ENCODE assay signal across 13 cellular contexts in genomic region chr1:31444725-31445448, GRCh38. TPM values are rescaled to one million over a fixed set of nuclear protein-coding genes. Genes with fewer than 3 reads are reported as not detected.
A peak's percentile ranks its signal among the peaks of the same experiment; 100 is the strongest.
DNase-seq lines count a peak whose midpoint lies in the region; ATAC-seq and TF ChIP-seq lines count a peak whose summit lies in the region.
"Had no signal": no experiment of that assay in that cellular context is flagged by ENCODE, and none has a peak within 500 bp of the region (broad histone marks: within the 10 kb centered on the region; RNA-seq: fewer than 3 reads in every experiment).

No MANE protein-coding gene starts in this region.

- TF ChIP-seq EP300 in transverse colon (IDR thresholded peaks at IDR 0.05; ENCODE audit: low read depth) (no peak), gastroesophageal sphincter (IDR thresholded peaks at IDR 0.05) (no peak)

- DNase-seq in NCI-H1694 (lab: John Stamatoyannopoulos, UW), result peak; percentile 14
- DNase-seq in NCI-H1694 treated with DMSO at 0.1 percent for 48 hours (lab: John Stamatoyannopoulos, UW), result no peak
- DNase-seq in RPMI7951 (ENCODE audit: low read depth), result peak; percentile 39
- DNase-seq in islet precursor cell, result peak; percentile 10
- peak; percentile 91 for DNase-seq in transverse colon
- no peak for DNase-seq in CD4-positive, alpha-beta memory T cell
- DNase-seq: activated CD4-positive, alpha-beta T cell treated with anti-CD3 and anti-CD28 coated beads for 36 hours; NCI-H446 treated with DMSO at 0.1 percent for 48 hours; SW 1271 had no signal

- TF ChIP-seq POLR2A in transverse colon (IDR thresholded peaks at IDR 0.05), result no peak
- no peak for TF ChIP-seq POLR2A in gastroesophageal sphincter (IDR thresholded peaks at IDR 0.05)

- H3K27ac ChIP-seq in transverse colon (peak overlapping the region; percentile 70 to 78 (median 73)), gastroesophageal sphincter (no peak overlapping the region)
- no peak overlapping the region for H3K27ac ChIP-seq in CD4-positive, alpha-beta memory T cell (ENCODE audit: low read depth, low read length)
- H3K27ac ChIP-seq: thoracic aorta had no signal

- POLR2A ChIA-PET in CD4-positive, alpha-beta memory T cell (lab: Charles Lee; ENCODE audit: partially characterized antibody), result no interaction called here

- H3K9me3 Mint-ChIP-seq in CD4-positive, alpha-beta memory T cell, result peaks cover 0 to 18% (median 6%) of the 10 kb centered on the region in 8 donors
- H3K9me3 Mint-ChIP-seq: activated naive CD4-positive, alpha-beta T cell treated with anti-CD3 and anti-CD28 coated beads, Interleukin-2, amount 50 U/mL, for 24 hours had no signal

- no peak overlapping the region for H3K4me3 Mint-ChIP-seq in CD4-positive, alpha-beta memory T cell
- H3K4me3 Mint-ChIP-seq: activated CD4-positive, alpha-beta T cell treated with anti-CD3 and anti-CD28 coated beads for 36 hours; activated naive CD4-positive, alpha-beta T cell treated with anti-CD3 and anti-CD28 coated beads, Interleukin-2, amount 50 U/mL, for 24 hours had no signal

- H3K27me3 ChIP-seq in transverse colon, result no peaks in the 10 kb centered on the region
- no peaks in the 10 kb centered on the region for H3K27me3 ChIP-seq in CD4-positive, alpha-beta memory T cell (ENCODE audit: insufficient read depth, low read length)
- H3K27me3 ChIP-seq in gastroesophageal sphincter, result peaks cover 6% of the 10 kb centered on the region

- H3K36me3 ChIP-seq in transverse colon (no peaks in the 10 kb centered on the region), gastroesophageal sphincter (no peaks in the 10 kb centered on the region)
- no peaks in the 10 kb centered on the region for H3K36me3 ChIP-seq in CD4-positive, alpha-beta memory T cell (ENCODE audit: insufficient read depth, low read length)
- H3K36me3 ChIP-seq: thoracic aorta had no signal

- CTCF ChIA-PET in CD4-positive, alpha-beta memory T cell (lab: Charles Lee; ENCODE audit: partially characterized antibody), result no interaction called here

- H3K9me3 ChIP-seq in transverse colon, result peaks cover 0 to 3% of the 10 kb centered on the region in 2 donors
- no peaks in the 10 kb centered on the region for H3K9me3 ChIP-seq in CD4-positive, alpha-beta memory T cell (ENCODE audit: control insufficient read depth in 1 of 2, low read length in 2 of 2)
- peaks cover 0 to 14% (median 0%) of the 10 kb centered on the region in 3 donors for H3K9me3 ChIP-seq in gastroesophageal sphincter
- H3K9me3 ChIP-seq: thoracic aorta had no signal

- no peak overlapping the region for H3K27ac Mint-ChIP-seq in CD4-positive, alpha-beta memory T cell
- H3K27ac Mint-ChIP-seq: activated CD4-positive, alpha-beta T cell treated with anti-CD3 and anti-CD28 coated beads for 36 hours; activated naive CD4-positive, alpha-beta T cell treated with anti-CD3 and anti-CD28 coated beads, Interleukin-2, amount 50 U/mL, for 24 hours had no signal

- H3K4me1 ChIP-seq in transverse colon (peaks cover 3 to 19% (median 10%) of the 10 kb centered on the region in 4 donors), gastroesophageal sphincter (no peaks in the 10 kb centered on the region)
- no peaks in the 10 kb centered on the region for H3K4me1 ChIP-seq in CD4-positive, alpha-beta memory T cell (ENCODE audit: insufficient read depth, low read length)

- no peak for TF ChIP-seq CTCF in transverse colon (IDR thresholded peaks at IDR 0.05)
- no peak for TF ChIP-seq CTCF in gastroesophageal sphincter (IDR thresholded peaks at IDR 0.05)

- WGBS in transverse colon (ENCODE audit: low coverage in 1 of 2), 2 donors, result 35 to 46% methylated on average over 3 to 8 of the region's 8 CpGs
- 40 to 56% methylated on average over 3 to 4 of the region's 8 CpGs for WGBS in gastroesophageal sphincter (ENCODE audit: low coverage in 1 of 2), 2 donors

- ATAC-seq in gastroesophageal sphincter (no peak), GM19328 (IDR thresholded peaks at IDR 0.05; ENCODE audit: unreplicated experiment) (no peak)
- ATAC-seq: activated CD4-positive, alpha-beta T cell treated with anti-CD3 and anti-CD28 coated beads for 36 hours had no signal

- H3K4me3 ChIP-seq in transverse colon (no peak overlapping the region), gastroesophageal sphincter (no peak overlapping the region)
- H3K4me3 ChIP-seq in CD4-positive, alpha-beta memory T cell (ENCODE audit: low read length in 2 of 2), result no peak overlapping the region
- H3K4me3 ChIP-seq: thoracic aorta had no signal

- no peaks in the 10 kb centered on the region for H3K4me1 Mint-ChIP-seq in CD4-positive, alpha-beta memory T cell
- H3K4me1 Mint-ChIP-seq: activated CD4-positive, alpha-beta T cell treated with anti-CD3 and anti-CD28 coated beads for 36 hours; activated naive CD4-positive, alpha-beta T cell treated with anti-CD3 and anti-CD28 coated beads, Interleukin-2, amount 50 U/mL, for 24 hours had no signal

- no peaks in the 10 kb centered on the region for H3K36me3 Mint-ChIP-seq in CD4-positive, alpha-beta memory T cell
- H3K36me3 Mint-ChIP-seq: activated naive CD4-positive, alpha-beta T cell treated with anti-CD3 and anti-CD28 coated beads, Interleukin-2, amount 50 U/mL, for 24 hours had no signal

- intact Hi-C loops in transverse colon (cut with DNase I; ENCODE audit: low total_unique reads), result no loop called here
- intact Hi-C loops in CD4-positive, alpha-beta memory T cell (cut with micrococcal nuclease), result no loop called here

- in situ Hi-C loops in transverse colon (cut with MboI; ENCODE audit: low pct_ligation_motif_present in 1 of 4, low pct_unique_long_range_greater_than_20kb in 1 of 4, low sequenced_read_pairs in 3 of 4), result no loop called here

- H3K27me3 Mint-ChIP-seq in CD4-positive, alpha-beta memory T cell, result peaks cover 13% of the 10 kb centered on the region in 2 donors
- H3K27me3 Mint-ChIP-seq: activated CD4-positive, alpha-beta T cell treated with anti-CD3 and anti-CD28 coated beads for 36 hours had no signal

RNA-seq across cellular contexts. Expression of gene SERINC2, which starts 31.9 kb away (rescaled TPM):
- 194 and 269 TPM in 2 replicates for total RNA-seq in RPMI7951 (2014; rRNA removed; shearing (Covaris generic))
- total RNA-seq in transverse colon (100 to 1,000 TPM in 3 of 4 donors, 10 to 100 TPM in 1; 85.6 to 343 (median 250) TPM), gastroesophageal sphincter (1 to 10 TPM; 2.5 to 8.7 (median 4.1) TPM)
- under 1 TPM; 0.11 to 0.15 TPM for total RNA-seq in CD4-positive, alpha-beta memory T cell
- under 1 TPM in 1 of 2 donors, not detected in 1; 0.18 TPM for polyA plus RNA-seq in CD4-positive, alpha-beta memory T cell

Comparison
In these comparisons a context has a peak if more than half of its experiments do, and no peak if none do; other contexts are left out.
1. DNase-seq: peak in NCI-H1694 (single experiment), RPMI7951 (single experiment), islet precursor cell (single experiment) and transverse colon (single experiment); none in NCI-H1694 treated with DMSO at 0.1 percent for 48 hours (single experiment) and CD4-positive, alpha-beta memory T cell (0 of 5).
2. H3K27ac ChIP-seq: peak in transverse colon (4 of 4); none in CD4-positive, alpha-beta memory T cell (single experiment) and gastroesophageal sphincter (0 of 4).
3. RNA of gene SERINC2, which starts 31.9 kb away (total RNA-seq): 85.6 to 343 TPM in transverse colon and 194 to 269 TPM in RPMI7951; 2.5 to 8.7 TPM in gastroesophageal sphincter and 0.11 to 0.15 TPM in CD4-positive, alpha-beta memory T cell; every median in the first group is over 4 times any median in the second.